ENCODE assay signal across 27 cellular contexts in the genomic region with DNA sequence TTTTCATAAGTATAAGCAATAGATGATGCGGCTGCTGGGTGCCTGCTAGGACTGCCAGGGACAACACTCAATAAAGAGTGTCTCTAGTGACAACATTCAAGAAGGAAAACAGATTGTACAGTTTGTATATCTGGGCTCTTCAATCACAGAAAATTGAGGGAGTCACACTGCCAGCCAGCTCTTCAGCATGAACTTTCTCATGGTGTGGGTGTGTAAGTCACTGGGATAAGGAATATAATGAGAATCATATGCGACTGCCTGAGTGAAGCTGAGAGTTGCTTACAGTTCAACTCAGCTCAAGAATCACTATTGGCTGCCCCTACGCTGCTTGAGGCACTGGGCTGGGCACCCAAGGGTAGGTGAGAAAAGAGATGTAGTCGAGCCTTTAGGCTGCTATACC.
DNase-seq lines count a peak whose midpoint lies in the region; ATAC-seq, FAIRE-seq and TF ChIP-seq lines count a peak whose summit lies in the region.
"Had no signal": no experiment of that assay in that cellular context is flagged by ENCODE, and none has a peak within 500 bp of the region (broad histone marks: within the 10 kb centered on the region; RNA-seq: fewer than 3 reads in every experiment).

No MANE protein-coding gene starts in this region.

- no peak for ATAC-seq in activated CD8-positive, alpha-beta T cell treated with anti-CD3 and anti-CD28 coated beads for 36 hours
- ATAC-seq in T-cell (replicated peaks in 1 of 4), result no peak
- ATAC-seq: gastroesophageal sphincter, HCT116, left colon, right lobe of liver had no signal

- H3K9me3 ChIP-seq in astrocyte (ENCODE audit: insufficient read depth, low read depth, low read length) (no peaks in the 10 kb centered on the region), osteoblast (ENCODE audit: low read depth, low read length) (no peaks in the 10 kb centered on the region), tibial artery (no peaks in the 10 kb centered on the region)
- H3K9me3 ChIP-seq: gastroesophageal sphincter, right lobe of liver, stomach, thyroid gland had no signal

- H3K27me3 Mint-ChIP-seq in astrocyte (ENCODE audit: low read depth, unreplicated experiment), result no peaks in the 10 kb centered on the region
- H3K27me3 Mint-ChIP-seq in activated CD8-positive, alpha-beta T cell treated with anti-CD3 and anti-CD28 coated beads for 36 hours, result no peaks in the 10 kb centered on the region
- H3K27me3 Mint-ChIP-seq in T-cell, result peaks cover 0 to 7% of the 10 kb centered on the region in 2 donors
- H3K27me3 Mint-ChIP-seq: activated B cell treated with CpG ODN at 0.5 μM for 24 hours, memory B cell had no signal

- H3K4me3 Mint-ChIP-seq in astrocyte (ENCODE audit: unreplicated experiment) (no peak overlapping the region), T-cell (no peak overlapping the region)
- no peak overlapping the region for H3K4me3 Mint-ChIP-seq in activated CD8-positive, alpha-beta T cell treated with anti-CD3 and anti-CD28 coated beads for 36 hours
- H3K4me3 Mint-ChIP-seq: activated B cell treated with CpG ODN at 0.5 μM for 24 hours; CD8-positive, alpha-beta memory T cell; endodermal cell; immature natural killer cell; memory B cell had no signal

- H3K79me2 ChIP-seq in astrocyte (ENCODE audit: insufficient read depth, low read length) (no peaks in the 10 kb centered on the region), osteoblast (ENCODE audit: insufficient read depth, low read length) (no peaks in the 10 kb centered on the region)

- H3K27ac Mint-ChIP-seq in astrocyte (ENCODE audit: unreplicated experiment) (peak overlapping the region; percentile 91), T-cell (no peak overlapping the region)
- no peak overlapping the region for H3K27ac Mint-ChIP-seq in activated CD8-positive, alpha-beta T cell treated with anti-CD3 and anti-CD28 coated beads for 36 hours
- H3K27ac Mint-ChIP-seq: activated B cell treated with CpG ODN at 0.5 μM for 24 hours; CD8-positive, alpha-beta memory T cell; endodermal cell; immature natural killer cell; memory B cell had no signal

- no peaks in the 10 kb centered on the region for H4K20me1 ChIP-seq in astrocyte (ENCODE audit: insufficient read depth, low read length)
- no peaks in the 10 kb centered on the region for H4K20me1 ChIP-seq in osteoblast (ENCODE audit: insufficient read depth, low read length)

- CTCF ChIA-PET in activated CD8-positive, alpha-beta T cell treated with anti-CD3 and anti-CD28 coated beads for 36 hours (lab: Charles Lee), result interaction anchor here (0.6 kb wide), 1 partner anchor 8 kb away, joined by 3 read pairs; no protein-coding TSS in a partner anchor
- CTCF ChIA-PET in T-cell (lab: Charles Lee), result no interaction called here

- H3K4me1 Mint-ChIP-seq in astrocyte (ENCODE audit: low read depth, unreplicated experiment) (peaks cover 56% of the 10 kb centered on the region), T-cell (no peaks in the 10 kb centered on the region)
- H3K4me1 Mint-ChIP-seq in activated CD8-positive, alpha-beta T cell treated with anti-CD3 and anti-CD28 coated beads for 36 hours (ENCODE audit: low read depth), result no peaks in the 10 kb centered on the region
- H3K4me1 Mint-ChIP-seq: activated B cell treated with CpG ODN at 0.5 μM for 24 hours; CD8-positive, alpha-beta memory T cell; immature natural killer cell; memory B cell had no signal

- H2AFZ ChIP-seq in astrocyte (ENCODE audit: low read depth, low read length), result no peak overlapping the region
- no peak overlapping the region for H2AFZ ChIP-seq in osteoblast (ENCODE audit: low read length)

- H3K9me3 Mint-ChIP-seq in astrocyte (ENCODE audit: unreplicated experiment) (no peaks in the 10 kb centered on the region), T-cell (no peaks in the 10 kb centered on the region)
- no peaks in the 10 kb centered on the region for H3K9me3 Mint-ChIP-seq in activated CD8-positive, alpha-beta T cell treated with anti-CD3 and anti-CD28 coated beads for 36 hours
- H3K9me3 Mint-ChIP-seq: activated B cell treated with CpG ODN at 0.5 μM for 24 hours; CD8-positive, alpha-beta memory T cell; endodermal cell; immature natural killer cell; memory B cell had no signal

- H3K36me3 Mint-ChIP-seq in astrocyte (ENCODE audit: low read depth, unreplicated experiment) (no peaks in the 10 kb centered on the region), T-cell (no peaks in the 10 kb centered on the region)
- H3K36me3 Mint-ChIP-seq in activated CD8-positive, alpha-beta T cell treated with anti-CD3 and anti-CD28 coated beads for 36 hours (ENCODE audit: low read depth), result no peaks in the 10 kb centered on the region
- H3K36me3 Mint-ChIP-seq: CD8-positive, alpha-beta memory T cell; immature natural killer cell; memory B cell had no signal

- H3K36me3 ChIP-seq in astrocyte (ENCODE audit: insufficient read depth, low read length) (no peaks in the 10 kb centered on the region), osteoblast (ENCODE audit: insufficient read depth, low read length) (no peaks in the 10 kb centered on the region), tibial artery (no peaks in the 10 kb centered on the region)
- H3K36me3 ChIP-seq: gastroesophageal sphincter, right lobe of liver, stomach, thyroid gland had no signal

- H3K4me3 ChIP-seq in astrocyte (ENCODE audit: insufficient read depth, low read depth, low read length) (no peak overlapping the region), foreskin fibroblast (ENCODE audit: low read depth in 1 of 2, low read length in 2 of 2) (no peak overlapping the region), osteoblast (ENCODE audit: insufficient read depth, low read length) (no peak overlapping the region), tibial artery (no peak overlapping the region)
- H3K4me3 ChIP-seq: gastroesophageal sphincter, right lobe of liver, stomach, thyroid gland had no signal

- POLR2A ChIA-PET in activated CD8-positive, alpha-beta T cell treated with anti-CD3 and anti-CD28 coated beads for 36 hours (lab: Charles Lee), result no interaction called here
- POLR2A ChIA-PET in T-cell (lab: Charles Lee), result no interaction called here

- no peak for TF ChIP-seq CTCF in astrocyte (IDR thresholded peaks at IDR 0.05; ENCODE audit: insufficient read depth, low read depth, low read length)
- no peak for TF ChIP-seq CTCF in foreskin fibroblast (IDR thresholded peaks at IDR 0.05; ENCODE audit: low read depth, low read length)
- no peak for TF ChIP-seq CTCF in osteoblast (IDR thresholded peaks at IDR 0.05; ENCODE audit: extremely low read depth, low read depth, low read length)
- no peak for TF ChIP-seq CTCF in tibial artery (IDR thresholded peaks at IDR 0.05)
- TF ChIP-seq CTCF in activated CD8-positive, alpha-beta T cell treated with anti-CD3 and anti-CD28 coated beads for 36 hours (IDR thresholded peaks at IDR 0.05), result no peak

- DNase-seq in EH (ENCODE audit: low read depth) (peak; percentile 37), astrocyte (ENCODE audit: low read depth) (no peak), foreskin fibroblast (peak; percentile 50 to 74), osteoblast (ENCODE audit: insufficient read length, low spot score, missing footprints) (no peak), tibial artery (no peak), NCI-H2081 treated with DMSO at 0.1 percent for 48 hours (lab: John Stamatoyannopoulos, UW) (no peak), T-cell (no peak)
- no peak for DNase-seq in activated CD8-positive, alpha-beta T cell treated with anti-CD3 and anti-CD28 coated beads for 36 hours
- DNase-seq: activated B cell treated with CpG ODN at 0.5 μM for 24 hours; activated gamma-delta T cell treated with Interleukin-2 at 50 U/mL for 16 hours; activated T-cell treated with anti-CD3 and anti-CD28 coated beads, Interleukin-2, amount 50 U/mL, for 48 hours; CD8-positive, alpha-beta memory T cell; dermis blood vessel endothelial cell; endodermal cell; immature natural killer cell; left colon; NCI-H1436 treated with DMSO at 0.1 percent for 48 hours; NCI-H2107; NCI-H446 treated with DMSO at 0.1 percent for 48 hours; right lobe of liver; stimulated activated CD4-positive, alpha-beta T cell treated with anti-CD3 and anti-CD28 coated beads, Interleukin-4, amount 100 ng/mL, for 1 hour; stomach; thyroid gland had no signal

- H3K27me3 ChIP-seq in astrocyte (ENCODE audit: insufficient read depth, low read length) (no peaks in the 10 kb centered on the region), osteoblast (ENCODE audit: insufficient read depth, low read length) (no peaks in the 10 kb centered on the region), tibial artery (no peaks in the 10 kb centered on the region)
- H3K27me3 ChIP-seq: gastroesophageal sphincter, right lobe of liver, stomach, thyroid gland had no signal

- FAIRE-seq in astrocyte (lab: Jason Lieb, UNC), result no peak
- FAIRE-seq: GM12892 had no signal

- H3K4me2 ChIP-seq in astrocyte (ENCODE audit: low read length) (peak overlapping the region; percentile 46), osteoblast (ENCODE audit: insufficient read depth, low read length) (peak overlapping the region; percentile 28)

- intact Hi-C loops in tibial artery (cut with DNase I; ENCODE audit: low total_unique reads), result no loop called here
- intact Hi-C loops in activated CD8-positive, alpha-beta T cell treated with anti-CD3 and anti-CD28 coated beads for 36 hours (cut with micrococcal nuclease), result no loop called here

- H3K27ac ChIP-seq in astrocyte (ENCODE audit: low read depth, low read length) (peak overlapping the region; percentile 81), osteoblast (ENCODE audit: low read depth, low read length) (peak overlapping the region; percentile 70), tibial artery (no peak overlapping the region)
- H3K27ac ChIP-seq: gastroesophageal sphincter, right lobe of liver, stomach, thyroid gland had no signal

- H3K4me1 ChIP-seq in astrocyte (ENCODE audit: insufficient read depth, low read length) (peaks cover 37% of the 10 kb centered on the region), osteoblast (ENCODE audit: insufficient read depth, low read length) (peaks cover 51% of the 10 kb centered on the region), tibial artery (no peaks in the 10 kb centered on the region)
- H3K4me1 ChIP-seq: gastroesophageal sphincter had no signal

- H3K9ac ChIP-seq in astrocyte (ENCODE audit: low read length), result peak overlapping the region; percentile 31

Comparison
In these comparisons a context has a peak if more than half of its experiments do, and no peak if none do; other contexts are left out.
1. DNase-seq: peak in EH (single experiment) and foreskin fibroblast (2 of 2); none in astrocyte (single experiment), osteoblast (single experiment), tibial artery (0 of 2), activated CD8-positive, alpha-beta T cell treated with anti-CD3 and anti-CD28 coated beads for 36 hours (single experiment), NCI-H2081 treated with DMSO at 0.1 percent for 48 hours (single experiment) and T-cell (0 of 34).
2. H3K27ac ChIP-seq: peak in astrocyte (single experiment) and osteoblast (single experiment); none in tibial artery (0 of 2).